In the genomic region with DNA sequence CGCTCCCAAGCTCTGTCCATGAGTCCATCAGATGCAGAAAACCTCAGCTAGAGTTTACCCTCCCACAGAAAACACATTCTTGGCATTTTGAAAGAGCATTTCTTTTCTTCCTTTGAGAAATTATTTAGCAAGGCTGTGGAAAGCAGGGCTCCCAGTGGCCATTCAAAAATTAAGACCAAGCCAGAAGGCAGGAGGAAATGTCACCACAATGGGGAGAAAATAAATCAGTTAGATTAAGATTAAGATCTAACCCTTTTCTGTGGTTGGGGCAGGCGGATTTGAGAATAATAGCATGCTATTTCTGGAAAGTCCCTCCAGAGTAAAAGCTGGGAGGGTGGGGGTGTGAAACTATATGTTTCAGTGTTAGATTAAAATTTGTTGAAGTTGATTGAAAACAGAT, we compare ENCODE assay signal across 8 cellular contexts. TPM values are rescaled to one million over a fixed set of nuclear protein-coding genes. Genes with fewer than 3 reads are reported as not detected.
DNase-seq lines count a peak whose midpoint lies in the region; ATAC-seq and TF ChIP-seq lines count a peak whose summit lies in the region.

No MANE protein-coding gene starts in this region.

- peaks cover 100% of the 10 kb centered on the region for H3K4me1 ChIP-seq in OCI-LY7 (ENCODE audit: insufficient read depth, low read length, poor library complexity, severe bottlenecking)
- H3K4me1 ChIP-seq in subcutaneous abdominal adipose tissue (ENCODE audit: control insufficient read depth in 5 of 5, insufficient read depth in 5 of 5, low read length in 5 of 5) = peaks cover 7 to 50% (median 39%) of the 10 kb centered on the region in 5 donors

- peaks cover 68% of the 10 kb centered on the region for H4K20me1 ChIP-seq in OCI-LY7 (ENCODE audit: insufficient read depth, low read length)

- no peak overlapping the region for H3K9ac ChIP-seq in subcutaneous abdominal adipose tissue (ENCODE audit: low read length in 5 of 5)

- intact Hi-C loops in OCI-LY7 (cut with micrococcal nuclease; ENCODE audit: unreplicated experiment) = no loop called here

- peaks cover 100% of the 10 kb centered on the region for H3K79me2 ChIP-seq in OCI-LY7 (ENCODE audit: insufficient read depth, low read depth, low read length)

- H3K4me3 ChIP-seq in OCI-LY7 (ENCODE audit: low read depth, low read length, poor library complexity, severe bottlenecking) (peak overlapping the region; percentile 54), coronary artery (no peak overlapping the region), subcutaneous abdominal adipose tissue (ENCODE audit: low read depth in 1 of 5, low read length in 5 of 5) (no peak overlapping the region)

- ATAC-seq in activated CD4-positive, CD25-positive, alpha-beta regulatory T cell treated with anti-CD3 and anti-CD28 coated beads, Interleukin-2, amount 50 U/mL, for 24 hours = peak; percentile 58 to 62

- peak overlapping the region; percentile 70 for H3K4me2 ChIP-seq in OCI-LY7 (ENCODE audit: low read length)

- H3K27ac ChIP-seq in OCI-LY7 (ENCODE audit: low read depth, low read length, poor library complexity, severe bottlenecking) (peak overlapping the region; percentile 40), coronary artery (peak overlapping the region; percentile 43 to 90), subcutaneous abdominal adipose tissue (ENCODE audit: low read depth, low read length) (peak overlapping the region; percentile 91)

- H3K9me3 ChIP-seq in OCI-LY7 (ENCODE audit: low read length) (peaks cover 15% of the 10 kb centered on the region; the same call in 1 of the 2 replicates), subcutaneous abdominal adipose tissue (ENCODE audit: control insufficient read depth in 5 of 5, low read length in 5 of 5) (peaks cover 0 to 3% (median 0%) of the 10 kb centered on the region in 5 donors)

- no peaks in the 10 kb centered on the region for H3K9me2 ChIP-seq in OCI-LY7 (ENCODE audit: insufficient read depth, low read length)

- POLR2A ChIA-PET in OCI-LY7 (lab: Charles Lee) = interaction anchor here (0.6 to 7.0 kb wide), 7 partner anchors 10 to 494 kb away, joined by 3 to 100 read pairs (median 4); no protein-coding TSS in a partner anchor

- TF ChIP-seq CTCF in OCI-LY7 (conservative IDR thresholded peaks at IDR 0.05; ENCODE audit: low read length) (no peak), coronary artery (IDR thresholded peaks at IDR 0.05) (no peak)

- H2AFZ ChIP-seq in OCI-LY7 (ENCODE audit: low read length) = no peak overlapping the region

- H3K27me3 ChIP-seq in subcutaneous abdominal adipose tissue (ENCODE audit: control insufficient read depth in 5 of 5, insufficient read depth in 4 of 5, low read length in 5 of 5) = no peaks in the 10 kb centered on the region

- H3K36me3 ChIP-seq in OCI-LY7 (ENCODE audit: insufficient read depth, low read length) (peaks cover 62% of the 10 kb centered on the region), subcutaneous abdominal adipose tissue (ENCODE audit: control insufficient read depth in 5 of 5, insufficient read depth in 5 of 5, low read length in 5 of 5) (no peaks in the 10 kb centered on the region)

- DNase-seq in activated CD4-positive, CD25-positive, alpha-beta regulatory T cell (lab: John Stamatoyannopoulos, UW) = no peak
- DNase-seq in OCI-LY7 (ENCODE audit: low spot score) (peak; percentile 52), coronary artery (ENCODE audit: low spot score) (no peak), dedifferentiated amniotic fluid mesenchymal stem cell (ENCODE audit: extremely low spot score) (no peak), DMS79 (lab: John Stamatoyannopoulos, UW) (no peak)
- DNase-seq in activated CD8-positive, alpha-beta memory T cell treated with anti-CD3 and anti-CD28 coated beads for 24 hours = no peak

- BruUV-seq in OCI-LY7 (replicated peaks; lab: Mats Ljungman, UMichigan) = no TSS peak

- CTCF ChIA-PET in OCI-LY7 (lab: Charles Lee; ENCODE audit: unreplicated experiment) = interaction anchor here (1.3 kb wide), 1 partner anchor 73 kb away, joined by 5 read pairs; no protein-coding TSS in a partner anchor

RNA-seq across cellular contexts. Expression of a gene that starts 20.2 kb away (rescaled TPM):
- total RNA-seq in OCI-LY7 (2014; rRNA removed; shearing (Covaris generic)) = 74.5 and 115 TPM in 2 replicates
- 84.2 and 113 TPM in 2 replicates for total RNA-seq in OCI-LY7 (2022)

Comparison
In these comparisons a context has a peak if more than half of its experiments do, and no peak if none do; other contexts are left out.
1. H3K27ac ChIP-seq: peak in every context shown above with its lines; median percentile 91 in subcutaneous abdominal adipose tissue; 66 in coronary artery; 40 in OCI-LY7.